Comparison of ENCODE assay signal across 30 cellular contexts in the genomic region with DNA sequence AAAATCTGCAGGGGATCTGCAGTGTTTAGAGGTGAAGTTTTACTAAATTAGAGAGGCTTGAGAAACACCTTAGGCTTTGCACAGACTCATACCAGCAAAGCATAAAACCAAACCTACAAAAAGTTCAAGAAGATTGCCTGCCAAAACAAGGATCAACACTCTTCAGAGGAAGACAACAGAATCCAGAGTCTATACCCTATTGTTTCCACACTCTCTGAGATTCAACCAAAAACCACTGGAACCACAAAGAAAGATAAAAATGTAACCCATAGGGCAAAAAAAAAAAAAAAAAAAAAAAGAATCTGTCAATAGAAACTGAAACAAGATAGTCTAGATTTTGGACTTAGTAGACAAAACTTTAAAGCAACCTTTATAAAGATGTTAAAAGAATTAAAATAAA.
"Had no signal": no experiment of that assay in that cellular context is flagged by ENCODE, and none has a peak within 500 bp of the region (broad histone marks: within the 10 kb centered on the region; RNA-seq: fewer than 3 reads in every experiment).

No MANE protein-coding gene starts in this region.

- H3K27ac ChIP-seq: adrenal gland, body of pancreas, brain microvascular endothelial cell, breast epithelium, VCaP had no signal

- H3K36me3 ChIP-seq: adrenal gland, brain microvascular endothelial cell, breast epithelium had no signal

- H3K27me3 ChIP-seq: adrenal gland, body of pancreas, brain microvascular endothelial cell, breast epithelium had no signal

- H3K4me1 ChIP-seq: adrenal gland, body of pancreas had no signal

- H3K4me3 ChIP-seq: adrenal gland, body of pancreas, breast epithelium had no signal

- H3K9me3 ChIP-seq: adrenal gland, body of pancreas had no signal

- ATAC-seq: activated CD8-positive, alpha-beta T cell treated with anti-CD3 and anti-CD28 coated beads for 36 hours; activated naive CD4-positive, alpha-beta T cell treated with anti-CD3 and anti-CD28 coated beads, Interleukin-2, amount 50 U/mL, for 72 hours; activated T-cell treated with anti-CD3 and anti-CD28 coated beads, Interleukin-2, amount 50 U/mL, for 4 hours; activated T-cell treated with anti-CD3 and anti-CD28 coated beads, Interleukin-2, amount 50 U/mL, for 72 hours; activated T-helper 17 cell treated with anti-CD3 and anti-CD28 coated beads, Interleukin-2, amount 50 U/mL, for 72 hours; body of pancreas had no signal

- DNase-seq: activated B cell treated with CpG ODN at 0.5 μM for 24 hours; activated CD4-positive, alpha-beta memory T cell treated with anti-CD3 and anti-CD28 coated beads for 36 hours; activated CD4-positive, alpha-beta T cell treated with anti-CD3 and anti-CD28 coated beads for 4 hours; activated CD4-positive, alpha-beta T cell treated with anti-CD3 and anti-CD28 coated beads, Interleukin-2, amount 10 ng/mL, durations not matched to agents 24 days and 14 days; activated CD4-positive, alpha-beta T cell treated with anti-CD3 and anti-CD28 coated beads, Interleukin-2, amount 50 U/mL, for 1 hour; activated CD4-positive, alpha-beta T cell treated with anti-CD3 and anti-CD28 coated beads, Interleukin-2, amount 50 U/mL, for 4 hours; activated CD4-positive, CD25-positive, alpha-beta regulatory T cell treated with anti-CD3 and anti-CD28 coated beads, Interleukin-2, amount 50 U/mL, for 72 hours; activated CD8-positive, alpha-beta memory T cell treated with anti-CD3 and anti-CD28 coated beads, Interleukin-2, amount 50 U/mL, for 4 hours; activated CD8-positive, alpha-beta T cell treated with anti-CD3 and anti-CD28 coated beads for 36 hours; activated effector memory CD4-positive, alpha-beta T cell treated with anti-CD3 and anti-CD28 coated beads, Interleukin-2, amount 50 U/mL, for 16 hours; activated gamma-delta T cell treated with Interleukin-2 at 50 U/mL for 16 hours; activated naive CD4-positive, alpha-beta T cell; activated naive CD4-positive, alpha-beta T cell treated with anti-CD3 and anti-CD28 coated beads for 36 hours; activated naive CD4-positive, alpha-beta T cell treated with anti-CD3 and anti-CD28 coated beads, Interleukin-2, amount 50 U/mL, for 16 hours; activated naive CD8-positive, alpha-beta T cell treated with anti-CD3 and anti-CD28 coated beads for 36 hours; activated T-cell treated with anti-CD3 and anti-CD28 coated beads for 4 hours; activated T-cell treated with anti-CD3 and anti-CD28 coated beads, Interleukin-2, amount 50 U/mL, for 1 hour; activated T-cell treated with anti-CD3 and anti-CD28 coated beads, Interleukin-2, amount 50 U/mL, for 4 hours; activated T-cell treated with anti-CD3 and anti-CD28 coated beads, Interleukin-2, amount 50 U/mL, for 72 hours; adrenal gland; amniotic stem cell; aorta; body of pancreas; brain microvascular endothelial cell; central memory CD4-positive, alpha-beta T cell; T-helper 9 cell had no signal
